In genomic region chr13:69296130-69296529, GRCh38 we compare ENCODE assay signal across 16 cellular contexts.
DNase-seq lines count a peak whose midpoint lies in the region; ATAC-seq, FAIRE-seq and TF ChIP-seq lines count a peak whose summit lies in the region.
"Had no signal": no experiment of that assay in that cellular context is flagged by ENCODE, and none has a peak within 500 bp of the region (broad histone marks: within the 10 kb centered on the region; RNA-seq: fewer than 3 reads in every experiment).

No MANE protein-coding gene starts in this region.

- H3K4me1 Mint-ChIP-seq in activated CD4-positive, alpha-beta T cell treated with anti-CD3 and anti-CD28 coated beads for 36 hours = no peaks in the 10 kb centered on the region
- H3K4me1 Mint-ChIP-seq: CD14-positive monocyte; CD8-positive, alpha-beta memory T cell had no signal

- no peak for TF ChIP-seq RAD21 in Ishikawa (IDR thresholded peaks at IDR 0.05; ENCODE audit: low read depth)

- H3K9me2 ChIP-seq in Karpas-422 (replicated peaks; ENCODE audit: insufficient read depth, low read length) = no peaks in the 10 kb centered on the region

- intact Hi-C loops in activated CD4-positive, alpha-beta T cell treated with anti-CD3 and anti-CD28 coated beads for 36 hours (cut with DNase I, micrococcal nuclease) = no loop called here

- no peaks in the 10 kb centered on the region for H4K20me1 ChIP-seq in Karpas-422 (ENCODE audit: insufficient read depth, low read depth, low read length)

- H2AFZ ChIP-seq in Karpas-422 (ENCODE audit: low read length) = peak overlapping the region; percentile 21; the same call in 1 of the 2 replicates

- POLR2A ChIA-PET in activated CD4-positive, alpha-beta T cell treated with anti-CD3 and anti-CD28 coated beads for 36 hours (lab: Charles Lee) = no interaction called here

- peak; percentile 34 for FAIRE-seq in frontal cortex (lab: Jason Lieb, UNC)
- FAIRE-seq: A549, HepG2, HTR-8/SVneo had no signal

- no peaks in the 10 kb centered on the region for H3K27me3 Mint-ChIP-seq in activated CD4-positive, alpha-beta T cell treated with anti-CD3 and anti-CD28 coated beads for 36 hours
- H3K27me3 Mint-ChIP-seq: CD8-positive, alpha-beta memory T cell had no signal

- no peak overlapping the region for H3K27ac Mint-ChIP-seq in activated CD4-positive, alpha-beta T cell treated with anti-CD3 and anti-CD28 coated beads for 36 hours
- H3K27ac Mint-ChIP-seq: CD14-positive monocyte; CD8-positive, alpha-beta memory T cell; HFFc6 had no signal

- H3K4me2 ChIP-seq in Karpas-422 (ENCODE audit: low read depth, low read length, poor library complexity, severe bottlenecking) = peak overlapping the region; percentile 10
- H3K4me2 ChIP-seq: A549 had no signal

- no peak overlapping the region for H3K4me3 Mint-ChIP-seq in activated CD4-positive, alpha-beta T cell treated with anti-CD3 and anti-CD28 coated beads for 36 hours
- H3K4me3 Mint-ChIP-seq: CD14-positive monocyte; CD8-positive, alpha-beta memory T cell; HFFc6 had no signal

- peaks cover 3% of the 10 kb centered on the region for H3K9me3 ChIP-seq in Karpas-422 (ENCODE audit: low read length)
- H3K9me3 ChIP-seq: A549 had no signal

- TF ChIP-seq EP300 in Ishikawa (IDR thresholded peaks at IDR 0.05; ENCODE audit: borderline replicate concordance) = no peak

- H3K27me3 ChIP-seq in Karpas-422 (ENCODE audit: low read length) = no peaks in the 10 kb centered on the region

- H3K4me1 ChIP-seq in Karpas-422 (ENCODE audit: low read length) = peaks cover 7% of the 10 kb centered on the region; the same call in 1 of the 2 replicates
- H3K4me1 ChIP-seq: A549 had no signal

- H3K9me3 Mint-ChIP-seq in activated CD4-positive, alpha-beta T cell treated with anti-CD3 and anti-CD28 coated beads for 36 hours (ENCODE audit: low read depth) = peaks cover 4% of the 10 kb centered on the region

- DNase-seq in Karpas-422 = no peak
- peak; percentile 60 for DNase-seq in NCI-H748 (lab: John Stamatoyannopoulos, UW; ENCODE audit: unreplicated experiment)
- no peak for DNase-seq in frontal cortex (ENCODE audit: low spot score in 2 of 2)
- DNase-seq in activated CD4-positive, alpha-beta T cell treated with anti-CD3 and anti-CD28 coated beads for 36 hours = no peak
- DNase-seq: CD8-positive, alpha-beta memory T cell; DMS53; GF-D8; HCEC 1CT; HFFc6 had no signal

- no peaks in the 10 kb centered on the region for H3K36me3 Mint-ChIP-seq in activated CD4-positive, alpha-beta T cell treated with anti-CD3 and anti-CD28 coated beads for 36 hours (ENCODE audit: low read depth)
- H3K36me3 Mint-ChIP-seq: CD14-positive monocyte had no signal

- no peak overlapping the region for H3K9ac ChIP-seq in Karpas-422 (ENCODE audit: low read length)

- no peaks in the 10 kb centered on the region for H3K36me3 ChIP-seq in Karpas-422 (ENCODE audit: insufficient read depth, low read length)

- no peaks in the 10 kb centered on the region for H3K79me2 ChIP-seq in Karpas-422 (ENCODE audit: low read length)

- CTCF ChIA-PET in activated CD4-positive, alpha-beta T cell treated with anti-CD3 and anti-CD28 coated beads for 36 hours (lab: Charles Lee) = no interaction called here

- ATAC-seq in HG03469 (IDR thresholded peaks at IDR 0.05; ENCODE audit: unreplicated experiment) (no peak), HG03139 (IDR thresholded peaks at IDR 0.05; ENCODE audit: unreplicated experiment) (no peak)
- no peak for ATAC-seq in activated CD4-positive, alpha-beta T cell treated with anti-CD3 and anti-CD28 coated beads for 36 hours
- ATAC-seq: A549, HepG2 had no signal

- no peak overlapping the region for H3K27ac ChIP-seq in Karpas-422 (ENCODE audit: low read length)
- H3K27ac ChIP-seq: A549 had no signal

- 0 out of 2 replicates have a peak overlapping the region, but pooled peaks have one; percentile 20 for H3K4me3 ChIP-seq in Karpas-422 (ENCODE audit: low read length)
- H3K4me3 ChIP-seq: A549 had no signal

TF ChIP-seq in Ishikawa, 13 proteins besides CTCF, POLR2A, EP300 and RAD21:
- TF ChIP-seq TEAD4 (IDR thresholded peaks at IDR 0.05) (peak; percentile 51; the same call in 1 of the 2 replicates), EGR1 (IDR thresholded peaks at IDR 0.05) (no peak)
